Comparison of ENCODE assay signal across 34 cellular contexts in genomic region chr6:99079058-99079457, GRCh38.
"Had no signal": no experiment of that assay in that cellular context is flagged by ENCODE, and none has a peak within 500 bp of the region (broad histone marks: within the 10 kb centered on the region; RNA-seq: fewer than 3 reads in every experiment).

No MANE protein-coding gene starts in this region.

- H3K4me3 ChIP-seq: MG63 had no signal

- DNase-seq: Karpas-422, Kasumi-1, MG63, MM.1S, MV-4-11, NCI-H1048, NCI-H1092, NCI-H1092 treated with DMSO at 0.1 percent for 48 hours, NCI-H1105, NCI-H1105 treated with DMSO at 0.1 percent for 48 hours, NCI-H1417, NCI-H1417 treated with DMSO at 0.1 percent for 48 hours, NCI-H1436, NCI-H1436 treated with DMSO at 0.1 percent for 48 hours, NCI-H146, NCI-H1694, NCI-H1694 treated with DMSO at 0.1 percent for 48 hours, NCI-H187, NCI-H187 treated with DMSO at 0.1 percent for 48 hours, NCI-H1930, NCI-H2029, NCI-H2029 treated with DMSO at 0.1 percent for 48 hours, NCI-H2081, NCI-H2081 treated with DMSO at 0.1 percent for 48 hours, NCI-H2107, NCI-H2171, NCI-H2171 treated with DMSO at 0.1 percent for 48 hours, NCI-H2227 treated with DMSO at 0.1 percent for 48 hours, NCI-H226, NCI-H345, NCI-H446, NCI-H446 treated with DMSO at 0.1 percent for 48 hours, NCI-H510A, NCI-H510A treated with DMSO at 0.1 percent for 48 hours had no signal

- H3K9me3 ChIP-seq: MG63 had no signal

- H3K27me3 ChIP-seq: MG63 had no signal

- H3K36me3 ChIP-seq: MG63 had no signal
